ENCODE assay signal across 1 cellular context in the genomic region with DNA sequence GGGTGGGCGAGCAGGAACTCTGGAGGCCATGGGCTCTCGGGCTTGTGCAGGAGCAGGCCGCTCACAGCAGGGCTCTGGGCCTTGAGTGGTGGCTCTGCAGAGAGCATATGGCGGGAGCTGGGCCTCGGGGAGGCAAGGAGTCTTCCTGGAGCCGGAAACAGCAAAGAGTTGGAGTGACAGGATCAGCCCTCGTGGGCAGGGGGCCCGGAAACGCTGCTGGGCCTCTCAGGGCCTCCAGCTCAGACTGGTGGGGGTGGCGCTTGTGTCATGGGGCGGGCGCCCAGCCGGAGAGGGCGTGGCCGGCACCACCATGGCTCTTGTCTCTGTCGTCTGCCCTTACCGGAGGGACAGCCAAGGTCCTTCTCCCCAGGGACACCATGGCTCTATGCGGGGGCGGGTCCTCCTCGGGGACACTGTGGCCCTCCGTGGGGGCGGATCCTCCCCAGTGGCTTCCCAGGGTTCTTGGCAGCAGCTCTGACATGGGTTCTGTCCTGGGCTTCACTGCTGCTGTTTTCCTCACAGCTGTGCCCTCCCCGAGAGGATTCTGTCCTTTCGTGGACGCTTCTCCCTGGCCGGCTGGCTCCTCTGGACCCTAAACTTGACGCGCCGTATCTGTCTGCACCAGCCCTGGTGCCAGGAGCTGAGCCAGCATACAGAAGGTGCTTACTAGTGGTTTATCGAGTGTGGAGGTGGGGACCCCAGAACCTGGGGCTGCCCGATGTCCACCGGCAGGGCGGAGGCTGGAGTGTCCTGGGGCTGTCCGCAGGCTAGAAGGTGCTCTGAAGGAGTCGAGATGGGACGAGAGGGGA.
TF ChIP-seq lines count a peak whose summit lies in the region.

No MANE protein-coding gene starts in this region.

TF ChIP-seq in HEK293, 187 proteins besides CTCF, POLR2A, EP300 and RAD21 (continued from another document):
- TF ChIP-seq, protein P1, sequence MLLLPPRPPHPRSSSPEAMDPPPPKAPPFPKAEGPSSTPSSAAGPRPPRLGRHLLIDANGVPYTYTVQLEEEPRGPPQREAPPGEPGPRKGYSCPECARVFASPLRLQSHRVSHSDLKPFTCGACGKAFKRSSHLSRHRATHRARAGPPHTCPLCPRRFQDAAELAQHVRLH (tag by site-specific recombination; IDR thresholded peaks at IDR 0.05), result no peak
- TF ChIP-seq ZFP3 (tag by site-specific recombination; IDR thresholded peaks at IDR 0.05; ENCODE audit: low read depth) (no peak), SCRT1 (tag by site-specific recombination; IDR thresholded peaks at IDR 0.05; ENCODE audit: borderline replicate concordance) (no peak), ZNF416 (tag by site-specific recombination; IDR thresholded peaks at IDR 0.05) (no peak), ZNF660 (tag by site-specific recombination; IDR thresholded peaks at IDR 0.05) (no peak), ZNF560 (tag by site-specific recombination; IDR thresholded peaks at IDR 0.05; ENCODE audit: borderline replicate concordance) (no peak), KLF9 (tag by site-specific recombination; IDR thresholded peaks at IDR 0.05; ENCODE audit: low read depth) (peak; percentile 82), ZNF792 (tag by site-specific recombination; IDR thresholded peaks at IDR 0.05) (no peak), ZNF132 (tag by site-specific recombination; IDR thresholded peaks at IDR 0.05; ENCODE audit: borderline replicate concordance) (no peak), ZNF266 (tag by site-specific recombination; IDR thresholded peaks at IDR 0.05; ENCODE audit: low read depth) (no peak), ZNF350 (tag by site-specific recombination; IDR thresholded peaks at IDR 0.05) (no peak), ZNF621 (tag by site-specific recombination; IDR thresholded peaks at IDR 0.05) (no peak), ZNF239 (tag by site-specific recombination; IDR thresholded peaks at IDR 0.05) (no peak), OVOL3 (tag by site-specific recombination; IDR thresholded peaks at IDR 0.05) (no peak), ZNF404 (tag by site-specific recombination; IDR thresholded peaks at IDR 0.05) (no peak), ZNF175 (tag by site-specific recombination; IDR thresholded peaks at IDR 0.05) (no peak), ZNF426 (tag by site-specific recombination; IDR thresholded peaks at IDR 0.05) (no peak), HOXA7 (CRISPR knock-in tag; IDR thresholded peaks at IDR 0.05; ENCODE audit: borderline replicate concordance) (no peak), PRDM1 (tag by site-specific recombination; IDR thresholded peaks at IDR 0.05) (no peak), ZNF530 (tag by site-specific recombination; IDR thresholded peaks at IDR 0.05; ENCODE audit: low read depth) (no peak), ZNF366 (tag by site-specific recombination; conservative IDR thresholded peaks at IDR 0.05) (no peak), YY1 (tag by site-specific recombination; IDR thresholded peaks at IDR 0.05) (peak; percentile 35; the same call in 1 of the 2 replicates), ZNF248 (tag by site-specific recombination; IDR thresholded peaks at IDR 0.05) (no peak), ZNF670 (tag by site-specific recombination; IDR thresholded peaks at IDR 0.05; ENCODE audit: low read depth) (no peak), ZSCAN23 (tag by site-specific recombination; IDR thresholded peaks at IDR 0.05) (no peak), ZNF174 (tag by site-specific recombination; IDR thresholded peaks at IDR 0.05) (no peak), MZF1 (tag by site-specific recombination; IDR thresholded peaks at IDR 0.05; ENCODE audit: borderline replicate concordance) (no peak), ZNF292 (tag by site-specific recombination; IDR thresholded peaks at IDR 0.05; ENCODE audit: borderline replicate concordance, low read depth) (no peak), ZNF707 (tag by site-specific recombination; IDR thresholded peaks at IDR 0.05) (no peak), ZNF558 (tag by site-specific recombination; IDR thresholded peaks at IDR 0.05) (no peak), ZNF223 (tag by site-specific recombination; IDR thresholded peaks at IDR 0.05) (no peak), ZNF501 (tag by site-specific recombination; IDR thresholded peaks at IDR 0.05) (no peak), ZNF211 (tag by site-specific recombination; IDR thresholded peaks at IDR 0.05; ENCODE audit: low read depth) (no peak), REPIN1 (tag by site-specific recombination; IDR thresholded peaks at IDR 0.05; ENCODE audit: low read depth) (no peak), SP7 (tag by site-specific recombination; IDR thresholded peaks at IDR 0.05) (peak; percentile 68)
- TF ChIP-seq, protein P2, sequence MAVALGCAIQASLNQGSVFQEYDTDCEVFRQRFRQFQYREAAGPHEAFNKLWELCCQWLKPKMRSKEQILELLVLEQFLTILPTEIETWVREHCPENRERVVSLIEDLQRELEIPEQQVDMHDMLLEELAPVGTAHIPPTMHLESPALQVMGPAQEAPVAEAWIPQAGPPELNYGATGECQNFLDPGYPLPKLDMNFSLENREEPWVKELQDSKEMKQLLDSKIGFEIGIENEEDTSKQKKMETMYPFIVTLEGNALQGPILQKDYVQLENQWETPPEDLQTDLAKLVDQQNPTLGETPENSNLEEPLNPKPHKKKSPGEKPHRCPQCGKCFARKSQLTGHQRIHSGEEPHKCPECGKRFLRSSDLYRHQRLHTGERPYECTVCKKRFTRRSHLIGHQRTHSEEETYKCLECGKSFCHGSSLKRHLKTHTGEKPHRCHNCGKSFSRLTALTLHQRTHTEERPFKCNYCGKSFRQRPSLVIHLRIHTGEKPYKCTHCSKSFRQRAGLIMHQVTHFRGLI (tag by site-specific recombination; IDR thresholded peaks at IDR 0.05), result no peak
- TF ChIP-seq, protein P3, sequence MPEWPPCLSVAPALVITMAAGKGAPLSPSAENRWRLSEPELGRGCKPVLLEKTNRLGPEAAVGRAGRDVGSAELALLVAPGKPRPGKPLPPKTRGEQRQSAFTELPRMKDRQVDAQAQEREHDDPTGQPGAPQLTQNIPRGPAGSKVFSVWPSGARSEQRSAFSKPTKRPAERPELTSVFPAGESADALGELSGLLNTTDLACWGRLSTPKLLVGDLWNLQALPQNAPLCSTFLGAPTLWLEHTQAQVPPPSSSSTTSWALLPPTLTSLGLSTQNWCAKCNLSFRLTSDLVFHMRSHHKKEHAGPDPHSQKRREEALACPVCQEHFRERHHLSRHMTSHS (tag by site-specific recombination; IDR thresholded peaks at IDR 0.05), result no peak
- TF ChIP-seq, protein P4, sequence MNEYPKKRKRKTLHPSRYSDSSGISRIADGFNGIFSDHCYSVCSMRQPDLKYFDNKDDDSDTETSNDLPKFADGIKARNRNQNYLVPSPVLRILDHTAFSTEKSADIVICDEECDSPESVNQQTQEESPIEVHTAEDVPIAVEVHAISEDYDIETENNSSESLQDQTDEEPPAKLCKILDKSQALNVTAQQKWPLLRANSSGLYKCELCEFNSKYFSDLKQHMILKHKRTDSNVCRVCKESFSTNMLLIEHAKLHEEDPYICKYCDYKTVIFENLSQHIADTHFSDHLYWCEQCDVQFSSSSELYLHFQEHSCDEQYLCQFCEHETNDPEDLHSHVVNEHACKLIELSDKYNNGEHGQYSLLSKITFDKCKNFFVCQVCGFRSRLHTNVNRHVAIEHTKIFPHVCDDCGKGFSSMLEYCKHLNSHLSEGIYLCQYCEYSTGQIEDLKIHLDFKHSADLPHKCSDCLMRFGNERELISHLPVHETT (tag by site-specific recombination; IDR thresholded peaks at IDR 0.05), result no peak
- TF ChIP-seq, protein P5, sequence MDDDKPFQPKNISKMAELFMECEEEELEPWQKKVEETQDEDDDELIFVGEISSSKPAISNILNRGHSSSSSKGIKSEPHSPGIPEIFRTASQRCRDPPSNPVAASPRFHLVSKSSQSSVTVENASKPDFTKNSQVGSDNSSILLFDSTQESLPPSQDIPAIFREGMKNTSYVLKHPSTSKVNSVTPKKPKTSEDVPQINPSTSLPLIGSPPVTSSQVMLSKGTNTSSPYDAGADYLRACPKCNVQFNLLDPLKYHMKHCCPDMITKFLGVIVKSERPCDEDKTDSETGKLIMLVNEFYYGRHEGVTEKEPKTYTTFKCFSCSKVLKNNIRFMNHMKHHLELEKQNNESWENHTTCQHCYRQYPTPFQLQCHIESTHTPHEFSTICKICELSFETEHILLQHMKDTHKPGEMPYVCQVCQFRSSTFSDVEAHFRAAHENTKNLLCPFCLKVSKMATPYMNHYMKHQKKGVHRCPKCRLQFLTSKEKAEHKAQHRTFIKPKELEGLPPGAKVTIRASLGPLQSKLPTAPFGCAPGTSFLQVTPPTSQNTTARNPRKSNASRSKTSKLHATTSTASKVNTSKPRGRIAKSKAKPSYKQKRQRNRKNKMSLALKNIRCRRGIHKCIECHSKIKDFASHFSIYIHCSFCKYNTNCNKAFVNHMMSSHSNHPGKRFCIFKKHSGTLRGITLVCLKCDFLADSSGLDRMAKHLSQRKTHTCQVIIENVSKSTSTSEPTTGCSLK (tag by site-specific recombination; IDR thresholded peaks at IDR 0.05), result no peak
- TF ChIP-seq, protein P6, sequence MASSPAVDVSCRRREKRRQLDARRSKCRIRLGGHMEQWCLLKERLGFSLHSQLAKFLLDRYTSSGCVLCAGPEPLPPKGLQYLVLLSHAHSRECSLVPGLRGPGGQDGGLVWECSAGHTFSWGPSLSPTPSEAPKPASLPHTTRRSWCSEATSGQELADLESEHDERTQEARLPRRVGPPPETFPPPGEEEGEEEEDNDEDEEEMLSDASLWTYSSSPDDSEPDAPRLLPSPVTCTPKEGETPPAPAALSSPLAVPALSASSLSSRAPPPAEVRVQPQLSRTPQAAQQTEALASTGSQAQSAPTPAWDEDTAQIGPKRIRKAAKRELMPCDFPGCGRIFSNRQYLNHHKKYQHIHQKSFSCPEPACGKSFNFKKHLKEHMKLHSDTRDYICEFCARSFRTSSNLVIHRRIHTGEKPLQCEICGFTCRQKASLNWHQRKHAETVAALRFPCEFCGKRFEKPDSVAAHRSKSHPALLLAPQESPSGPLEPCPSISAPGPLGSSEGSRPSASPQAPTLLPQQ (tag by site-specific recombination; IDR thresholded peaks at IDR 0.05), result no peak
- TF ChIP-seq, protein P7, sequence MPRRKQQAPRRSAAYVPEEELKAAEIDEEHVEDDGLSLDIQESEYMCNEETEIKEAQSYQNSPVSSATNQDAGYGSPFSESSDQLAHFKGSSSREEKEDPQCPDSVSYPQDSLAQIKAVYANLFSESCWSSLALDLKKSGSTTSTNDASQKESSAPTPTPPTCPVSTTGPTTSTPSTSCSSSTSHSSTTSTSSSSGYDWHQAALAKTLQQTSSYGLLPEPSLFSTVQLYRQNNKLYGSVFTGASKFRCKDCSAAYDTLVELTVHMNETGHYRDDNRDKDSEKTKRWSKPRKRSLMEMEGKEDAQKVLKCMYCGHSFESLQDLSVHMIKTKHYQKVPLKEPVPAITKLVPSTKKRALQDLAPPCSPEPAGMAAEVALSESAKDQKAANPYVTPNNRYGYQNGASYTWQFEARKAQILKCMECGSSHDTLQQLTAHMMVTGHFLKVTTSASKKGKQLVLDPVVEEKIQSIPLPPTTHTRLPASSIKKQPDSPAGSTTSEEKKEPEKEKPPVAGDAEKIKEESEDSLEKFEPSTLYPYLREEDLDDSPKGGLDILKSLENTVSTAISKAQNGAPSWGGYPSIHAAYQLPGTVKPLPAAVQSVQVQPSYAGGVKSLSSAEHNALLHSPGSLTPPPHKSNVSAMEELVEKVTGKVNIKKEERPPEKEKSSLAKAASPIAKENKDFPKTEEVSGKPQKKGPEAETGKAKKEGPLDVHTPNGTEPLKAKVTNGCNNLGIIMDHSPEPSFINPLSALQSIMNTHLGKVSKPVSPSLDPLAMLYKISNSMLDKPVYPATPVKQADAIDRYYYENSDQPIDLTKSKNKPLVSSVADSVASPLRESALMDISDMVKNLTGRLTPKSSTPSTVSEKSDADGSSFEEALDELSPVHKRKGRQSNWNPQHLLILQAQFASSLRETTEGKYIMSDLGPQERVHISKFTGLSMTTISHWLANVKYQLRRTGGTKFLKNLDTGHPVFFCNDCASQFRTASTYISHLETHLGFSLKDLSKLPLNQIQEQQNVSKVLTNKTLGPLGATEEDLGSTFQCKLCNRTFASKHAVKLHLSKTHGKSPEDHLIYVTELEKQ (tag by site-specific recombination; IDR thresholded peaks at IDR 0.05; ENCODE audit: borderline replicate concordance), result no peak
- TF ChIP-seq, protein P8, sequence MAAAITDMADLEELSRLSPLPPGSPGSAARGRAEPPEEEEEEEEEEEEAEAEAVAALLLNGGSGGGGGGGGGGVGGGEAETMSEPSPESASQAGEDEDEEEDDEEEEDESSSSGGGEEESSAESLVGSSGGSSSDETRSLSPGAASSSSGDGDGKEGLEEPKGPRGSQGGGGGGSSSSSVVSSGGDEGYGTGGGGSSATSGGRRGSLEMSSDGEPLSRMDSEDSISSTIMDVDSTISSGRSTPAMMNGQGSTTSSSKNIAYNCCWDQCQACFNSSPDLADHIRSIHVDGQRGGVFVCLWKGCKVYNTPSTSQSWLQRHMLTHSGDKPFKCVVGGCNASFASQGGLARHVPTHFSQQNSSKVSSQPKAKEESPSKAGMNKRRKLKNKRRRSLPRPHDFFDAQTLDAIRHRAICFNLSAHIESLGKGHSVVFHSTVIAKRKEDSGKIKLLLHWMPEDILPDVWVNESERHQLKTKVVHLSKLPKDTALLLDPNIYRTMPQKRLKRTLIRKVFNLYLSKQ (tag by site-specific recombination; IDR thresholded peaks at IDR 0.05; ENCODE audit: borderline replicate concordance), result no peak
- TF ChIP-seq, protein P9, sequence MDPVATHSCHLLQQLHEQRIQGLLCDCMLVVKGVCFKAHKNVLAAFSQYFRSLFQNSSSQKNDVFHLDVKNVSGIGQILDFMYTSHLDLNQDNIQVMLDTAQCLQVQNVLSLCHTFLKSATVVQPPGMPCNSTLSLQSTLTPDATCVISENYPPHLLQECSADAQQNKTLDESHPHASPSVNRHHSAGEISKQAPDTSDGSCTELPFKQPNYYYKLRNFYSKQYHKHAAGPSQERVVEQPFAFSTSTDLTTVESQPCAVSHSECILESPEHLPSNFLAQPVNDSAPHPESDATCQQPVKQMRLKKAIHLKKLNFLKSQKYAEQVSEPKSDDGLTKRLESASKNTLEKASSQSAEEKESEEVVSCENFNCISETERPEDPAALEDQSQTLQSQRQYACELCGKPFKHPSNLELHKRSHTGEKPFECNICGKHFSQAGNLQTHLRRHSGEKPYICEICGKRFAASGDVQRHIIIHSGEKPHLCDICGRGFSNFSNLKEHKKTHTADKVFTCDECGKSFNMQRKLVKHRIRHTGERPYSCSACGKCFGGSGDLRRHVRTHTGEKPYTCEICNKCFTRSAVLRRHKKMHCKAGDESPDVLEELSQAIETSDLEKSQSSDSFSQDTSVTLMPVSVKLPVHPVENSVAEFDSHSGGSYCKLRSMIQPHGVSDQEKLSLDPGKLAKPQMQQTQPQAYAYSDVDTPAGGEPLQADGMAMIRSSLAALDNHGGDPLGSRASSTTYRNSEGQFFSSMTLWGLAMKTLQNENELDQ (tag by site-specific recombination; IDR thresholded peaks at IDR 0.05; ENCODE audit: low read depth), result no peak
